In the genomic region with DNA sequence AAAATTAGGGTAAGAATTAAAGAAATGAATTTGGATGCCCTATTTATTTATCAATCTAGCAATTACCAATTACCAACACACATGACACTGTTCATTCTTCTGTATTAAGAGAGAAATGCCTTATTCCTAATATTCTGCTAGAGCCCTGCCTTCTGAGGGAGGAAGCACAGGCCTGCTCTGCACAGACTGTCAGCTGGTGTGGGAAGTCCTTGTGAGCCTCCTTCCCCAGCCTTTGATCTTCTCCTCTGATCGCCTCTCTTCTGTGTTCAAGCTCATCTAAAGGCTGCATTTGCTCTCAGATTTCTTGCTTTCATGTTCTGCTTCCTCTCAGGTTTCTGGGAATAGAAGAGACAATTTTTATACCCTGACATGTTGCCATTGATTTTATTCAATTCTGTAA, we compare ENCODE assay signal across 21 cellular contexts.
"Had no signal": no experiment of that assay in that cellular context is flagged by ENCODE, and none has a peak within 500 bp of the region (broad histone marks: within the 10 kb centered on the region; RNA-seq: fewer than 3 reads in every experiment).

No MANE protein-coding gene starts in this region.

- H3K4me3 ChIP-seq: colonic mucosa, heart right ventricle, left lung, lung, testis, vagina had no signal

- H3K27me3 Mint-ChIP-seq: activated CD4-positive, alpha-beta memory T cell treated with anti-CD3 and anti-CD28 coated beads, Interleukin-2, amount 10 ng/mL, durations not matched to agents 7 days and 5 days; progenitor cell of endocrine pancreas had no signal

- H3K27ac ChIP-seq: colonic mucosa, epithelial cell of prostate, heart right ventricle, left lung, testis, vagina had no signal

- DNase-seq: activated CD4-positive, alpha-beta memory T cell treated with anti-CD3 and anti-CD28 coated beads, Interleukin-2, amount 10 ng/mL, durations not matched to agents 7 days and 5 days; activated CD4-positive, alpha-beta T cell treated with anti-CD3 and anti-CD28 coated beads, Interleukin-2, amount 10 ng/mL, durations not matched to agents 24 days and 14 days; activated effector memory CD4-positive, alpha-beta T cell treated with anti-CD3 and anti-CD28 coated beads, Interleukin-2, amount 50 U/mL, for 16 hours; aorta; colonic mucosa; heart right ventricle; immature natural killer cell; left lung; naive thymus-derived CD4-positive, alpha-beta T cell; stimulated activated CD4-positive, alpha-beta T cell treated with anti-CD3 and anti-CD28 coated beads, Interleukin-2, amount 100 ng/mL, for 48 hours; stimulated activated CD8-positive, alpha-beta memory T cell treated with anti-CD3 and anti-CD28 coated beads, Interleukin-4, amount 100 ng/mL, for 48 hours; stimulated activated naive B cell treated with anti-CD40 and anti-IgM and Interleukin-4, amounts not matched to agents 10 μg/mL and 1 μg/mL and 100 μg/mL, for 72 hours; testis; trophoblast cell had no signal

- H3K4me1 ChIP-seq: colonic mucosa, heart right ventricle, left lung, testis, vagina had no signal

- H3K36me3 ChIP-seq: colonic mucosa, left lung, vagina had no signal

- H3K4me3 Mint-ChIP-seq: activated CD4-positive, alpha-beta memory T cell treated with anti-CD3 and anti-CD28 coated beads, Interleukin-2, amount 10 ng/mL, durations not matched to agents 7 days and 5 days; activated CD4-positive, alpha-beta T cell treated with anti-CD3 and anti-CD28 coated beads, Interleukin-2, amount 10 ng/mL, durations not matched to agents 24 days and 14 days; activated naive CD4-positive, alpha-beta T cell treated with anti-CD3 and anti-CD28 coated beads, Interleukin-2, amount 50 U/mL, for 24 hours; central memory CD8-positive, alpha-beta T cell; immature natural killer cell; naive thymus-derived CD4-positive, alpha-beta T cell; stimulated activated naive B cell treated with anti-CD40 and anti-IgM and Interleukin-4, amounts not matched to agents 10 μg/mL and 1 μg/mL and 100 μg/mL, for 72 hours had no signal

- H3K27ac Mint-ChIP-seq: activated CD4-positive, alpha-beta memory T cell treated with anti-CD3 and anti-CD28 coated beads, Interleukin-2, amount 10 ng/mL, durations not matched to agents 7 days and 5 days; activated CD4-positive, alpha-beta T cell treated with anti-CD3 and anti-CD28 coated beads, Interleukin-2, amount 10 ng/mL, durations not matched to agents 24 days and 14 days; activated naive CD4-positive, alpha-beta T cell treated with anti-CD3 and anti-CD28 coated beads, Interleukin-2, amount 50 U/mL, for 24 hours; immature natural killer cell; naive thymus-derived CD4-positive, alpha-beta T cell; progenitor cell of endocrine pancreas; stimulated activated naive B cell treated with anti-CD40 and anti-IgM and Interleukin-4, amounts not matched to agents 10 μg/mL and 1 μg/mL and 100 μg/mL, for 72 hours had no signal

- H3K36me3 Mint-ChIP-seq: activated naive CD4-positive, alpha-beta T cell treated with anti-CD3 and anti-CD28 coated beads, Interleukin-2, amount 50 U/mL, for 24 hours; immature natural killer cell; naive thymus-derived CD4-positive, alpha-beta T cell; stimulated activated naive B cell treated with anti-CD40 and anti-IgM and Interleukin-4, amounts not matched to agents 10 μg/mL and 1 μg/mL and 100 μg/mL, for 72 hours had no signal

- H3K9me3 ChIP-seq: colonic mucosa, left lung, testis, vagina had no signal

- H3K27me3 ChIP-seq: colonic mucosa, heart right ventricle, left lung, testis, vagina had no signal

- H3K4me1 Mint-ChIP-seq: activated CD4-positive, alpha-beta memory T cell treated with anti-CD3 and anti-CD28 coated beads, Interleukin-2, amount 10 ng/mL, durations not matched to agents 7 days and 5 days; activated CD4-positive, alpha-beta T cell treated with anti-CD3 and anti-CD28 coated beads, Interleukin-2, amount 10 ng/mL, durations not matched to agents 24 days and 14 days; activated naive CD4-positive, alpha-beta T cell treated with anti-CD3 and anti-CD28 coated beads, Interleukin-2, amount 50 U/mL, for 24 hours; central memory CD8-positive, alpha-beta T cell; immature natural killer cell; naive thymus-derived CD4-positive, alpha-beta T cell; stimulated activated naive B cell treated with anti-CD40 and anti-IgM and Interleukin-4, amounts not matched to agents 10 μg/mL and 1 μg/mL and 100 μg/mL, for 72 hours had no signal

- H3K9me3 Mint-ChIP-seq: activated CD4-positive, alpha-beta memory T cell treated with anti-CD3 and anti-CD28 coated beads, Interleukin-2, amount 10 ng/mL, durations not matched to agents 7 days and 5 days; activated CD4-positive, alpha-beta T cell treated with anti-CD3 and anti-CD28 coated beads, Interleukin-2, amount 10 ng/mL, durations not matched to agents 24 days and 14 days; activated naive CD4-positive, alpha-beta T cell treated with anti-CD3 and anti-CD28 coated beads, Interleukin-2, amount 50 U/mL, for 24 hours; central memory CD8-positive, alpha-beta T cell; endodermal cell; immature natural killer cell; stimulated activated naive B cell treated with anti-CD40 and anti-IgM and Interleukin-4, amounts not matched to agents 10 μg/mL and 1 μg/mL and 100 μg/mL, for 72 hours had no signal
